In the genomic region with DNA sequence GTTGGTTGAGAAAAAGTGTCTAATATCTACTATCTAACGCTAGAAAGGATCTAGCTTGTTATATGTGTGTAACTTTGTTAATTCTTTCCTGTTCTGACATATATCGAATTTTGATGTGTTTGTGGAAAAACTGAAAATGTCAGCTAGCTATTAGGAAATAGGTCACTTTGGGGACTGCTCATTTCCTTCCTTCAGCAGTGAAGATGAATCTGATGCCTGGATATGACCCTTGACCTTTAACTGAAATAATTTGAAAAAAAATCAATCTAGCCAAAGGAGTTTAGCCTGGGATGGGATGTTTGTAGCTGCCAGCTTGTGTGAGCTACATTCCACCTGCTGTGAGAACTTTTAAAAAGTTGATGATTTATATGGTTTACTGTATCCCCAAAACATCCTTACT, we compare ENCODE assay signal across 8 cellular contexts.
"Had no signal": no experiment of that assay in that cellular context is flagged by ENCODE, and none has a peak within 500 bp of the region (broad histone marks: within the 10 kb centered on the region; RNA-seq: fewer than 3 reads in every experiment).

No MANE protein-coding gene starts in this region.

- ATAC-seq: GM12878 had no signal

- DNase-seq: GDM1, GF-D8 had no signal

- H3K4me3 ChIP-seq: GM12878 had no signal

- FAIRE-seq: G401.6, GM12878, GM12891, GM12892, GM18507, GM19239 had no signal
